13 cellular contexts compared by ENCODE assay signal in the genomic region with DNA sequence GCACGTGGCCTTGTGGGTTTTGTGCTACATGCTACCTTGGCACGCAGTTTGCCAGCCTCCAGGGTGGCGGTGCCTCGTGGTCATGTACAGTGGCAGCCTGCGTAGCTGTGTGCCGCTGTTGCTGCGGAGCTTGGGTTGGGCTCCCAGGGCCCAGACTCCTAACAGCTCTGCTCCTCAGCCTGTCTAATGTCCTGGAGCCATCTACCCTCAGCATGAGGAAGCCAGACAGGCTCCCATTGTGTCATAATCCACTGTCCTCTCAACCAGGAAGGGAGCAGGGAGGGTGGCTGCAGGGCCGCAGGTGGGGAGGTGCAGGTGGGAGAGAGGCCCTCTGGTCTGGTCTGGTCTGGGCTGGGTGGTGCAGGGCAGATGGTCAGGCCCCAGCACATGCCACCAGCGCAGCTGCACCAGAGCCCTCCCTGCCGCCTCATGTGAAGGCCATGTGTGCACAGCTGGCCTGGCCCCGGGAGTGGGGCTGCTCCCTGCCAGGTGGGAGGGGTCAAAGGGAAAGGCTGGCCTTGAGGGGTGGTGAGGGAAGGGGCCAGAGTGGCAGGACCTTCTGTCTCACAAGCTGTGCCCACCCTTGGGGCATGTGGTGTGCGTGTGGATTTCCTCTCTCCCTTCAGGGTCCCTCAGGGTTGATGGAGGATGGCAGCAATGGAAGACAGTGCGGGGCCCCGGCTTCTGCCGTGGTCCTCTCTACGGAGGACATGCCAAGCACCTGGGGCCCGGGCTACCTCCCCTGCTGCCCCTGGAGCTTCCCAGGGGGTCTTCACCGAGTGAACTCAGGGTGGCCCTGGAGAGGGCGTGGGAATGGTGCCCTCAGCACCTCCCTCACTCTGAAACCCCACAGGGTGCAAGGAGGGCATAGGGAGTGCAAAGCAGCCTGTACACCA. TPM values are rescaled to one million over a fixed set of nuclear protein-coding genes. Genes with fewer than 3 reads are reported as not detected.
DNase-seq lines count a peak whose midpoint lies in the region; ATAC-seq and TF ChIP-seq lines count a peak whose summit lies in the region.
"Had no signal": no experiment of that assay in that cellular context is flagged by ENCODE, and none has a peak within 500 bp of the region (broad histone marks: within the 10 kb centered on the region; RNA-seq: fewer than 3 reads in every experiment).

No MANE protein-coding gene starts in this region.

- no peaks in the 10 kb centered on the region for H3K36me3 Mint-ChIP-seq in activated T-helper 17 cell treated with anti-CD3 and anti-CD28 coated beads, Interleukin-2, amount 50 U/mL, for 72 hours (ENCODE audit: low read depth)

- H3K4me3 ChIP-seq in fibroblast of pulmonary artery (replicated peaks; ENCODE audit: low read depth, low read length): peak overlapping the region; percentile 25
- H3K4me3 ChIP-seq: PC-9 had no signal

- no peak overlapping the region for H3K27ac Mint-ChIP-seq in activated T-helper 17 cell treated with anti-CD3 and anti-CD28 coated beads, Interleukin-2, amount 50 U/mL, for 72 hours
- H3K27ac Mint-ChIP-seq: CD14-positive monocyte had no signal

- peaks cover 6% of the 10 kb centered on the region for H3K4me1 Mint-ChIP-seq in activated T-helper 17 cell treated with anti-CD3 and anti-CD28 coated beads, Interleukin-2, amount 50 U/mL, for 72 hours

- DNase-seq in DMS53 treated with DMSO at 0.1 percent for 48 hours (lab: John Stamatoyannopoulos, UW; ENCODE audit: unreplicated experiment) (peak; percentile 96), NCI-H510A treated with DMSO at 0.1 percent for 48 hours (lab: John Stamatoyannopoulos, UW) (peak; percentile 68), fibroblast of pulmonary artery (ENCODE audit: low read depth) (no peak), retina (peak; percentile 50), SW480 (ENCODE audit: low spot score) (no peak), DMS79 treated with DMSO at 0.1 percent for 48 hours (lab: John Stamatoyannopoulos, UW) (no peak)
- DNase-seq in effector CD8-positive, alpha-beta T cell (lab: John Stamatoyannopoulos, UW): no peak
- DNase-seq: activated naive CD4-positive, alpha-beta T cell treated with Interleukin-2 at 50 U/mL for 16 hours; NCI-H187 treated with DMSO at 0.1 percent for 48 hours; PC-9; T1000 had no signal

- peaks cover 47% of the 10 kb centered on the region for H3K27me3 Mint-ChIP-seq in activated T-helper 17 cell treated with anti-CD3 and anti-CD28 coated beads, Interleukin-2, amount 50 U/mL, for 72 hours

- TF ChIP-seq CTCF in fibroblast of pulmonary artery (IDR thresholded peaks at IDR 0.05; ENCODE audit: low read length, missing control alignments): no peak

- no peaks in the 10 kb centered on the region for H3K9me3 Mint-ChIP-seq in activated T-helper 17 cell treated with anti-CD3 and anti-CD28 coated beads, Interleukin-2, amount 50 U/mL, for 72 hours

- no peak overlapping the region for H3K4me3 Mint-ChIP-seq in activated T-helper 17 cell treated with anti-CD3 and anti-CD28 coated beads, Interleukin-2, amount 50 U/mL, for 72 hours
- H3K4me3 Mint-ChIP-seq: CD14-positive monocyte had no signal

- ATAC-seq in activated T-helper 17 cell treated with anti-CD3 and anti-CD28 coated beads, Interleukin-2, amount 50 U/mL, for 72 hours (replicated peaks): no peak

RNA-seq across cellular contexts. Expression of a gene that starts 4.8 kb away (rescaled TPM):
- total RNA-seq in activated T-helper 17 cell treated with anti-CD3 and anti-CD28 coated beads, Interleukin-2, amount 50 U/mL, for 72 hours: not detected
- total RNA-seq: PC-9 had no signal

Comparison
In these comparisons a context has a peak if more than half of its experiments do, and no peak if none do; other contexts are left out.
1. DNase-seq: peak in DMS53 treated with DMSO at 0.1 percent for 48 hours (single experiment), NCI-H510A treated with DMSO at 0.1 percent for 48 hours (single experiment) and retina (single experiment); none in fibroblast of pulmonary artery (single experiment), SW480 (single experiment), effector CD8-positive, alpha-beta T cell (single experiment) and DMS79 treated with DMSO at 0.1 percent for 48 hours (single experiment).